In the genomic region with DNA sequence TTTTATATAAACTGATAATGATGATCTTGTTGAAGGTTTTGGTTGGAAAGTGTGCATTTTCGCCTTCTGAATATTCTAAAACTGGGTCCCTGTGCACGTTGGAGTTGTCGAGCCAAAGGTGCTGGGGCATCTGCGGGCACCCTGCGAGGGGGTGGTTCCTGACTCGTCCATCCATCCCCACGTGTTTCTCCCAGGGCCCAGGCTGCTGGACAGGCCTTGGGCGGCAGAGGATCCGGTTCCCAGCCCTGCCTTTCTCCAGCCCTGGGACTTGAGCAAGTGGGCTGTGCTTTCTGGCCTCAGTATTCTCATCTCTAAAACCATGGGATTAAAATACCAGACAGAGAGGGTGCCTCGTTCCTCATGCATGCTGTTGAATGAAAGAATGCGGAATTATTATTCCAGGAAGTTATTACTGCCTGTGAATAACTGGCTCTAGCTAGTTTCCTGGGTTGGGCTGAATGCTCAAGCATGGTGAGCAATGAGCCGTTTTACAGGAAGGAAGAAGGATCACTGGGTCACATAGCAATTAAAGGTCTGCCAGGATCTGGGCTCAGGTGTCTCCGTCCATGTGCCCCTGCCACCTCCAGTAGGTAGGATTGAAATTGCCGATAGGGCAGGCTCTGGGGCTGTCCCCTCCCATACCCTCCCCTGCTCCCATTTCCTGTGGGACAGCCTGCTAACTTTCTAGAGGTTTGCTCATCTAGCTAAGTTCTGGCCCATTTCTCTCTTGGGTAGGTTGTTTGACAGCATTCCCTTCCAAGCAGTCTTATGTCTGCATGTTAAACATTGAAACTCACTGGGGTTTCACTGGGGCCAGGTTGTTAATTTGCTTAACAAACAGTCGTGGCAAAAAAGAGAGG, we compare ENCODE assay signal across 1 cellular context.
TF ChIP-seq lines count a peak whose summit lies in the region.

No MANE protein-coding gene starts in this region.

TF ChIP-seq in IMR-90, 13 proteins besides CTCF, POLR2A, EP300 and RAD21 (continued from another document):
- TF ChIP-seq MAZ (IDR thresholded peaks at IDR 0.05; ENCODE audit: borderline replicate concordance, low read depth, low read length) (no peak), MXI1 (IDR thresholded peaks at IDR 0.05; ENCODE audit: borderline replicate concordance, low read depth, low read length) (no peak), SMC3 (IDR thresholded peaks at IDR 0.05; ENCODE audit: low read depth, low read length) (no peak)
